ENCODE assay signal across 10 cellular contexts in genomic region chr11:126189109-126189929, GRCh38. TPM values are rescaled to one million over a fixed set of nuclear protein-coding genes. Genes with fewer than 3 reads are reported as not detected.
DNase-seq lines count a peak whose midpoint lies in the region; ATAC-seq and TF ChIP-seq lines count a peak whose summit lies in the region.
"Had no signal": no experiment of that assay in that cellular context is flagged by ENCODE, and none has a peak within 500 bp of the region (broad histone marks: within the 10 kb centered on the region; RNA-seq: fewer than 3 reads in every experiment).

No MANE protein-coding gene starts in this region.

- peaks cover 37% of the 10 kb centered on the region for H3K36me3 Mint-ChIP-seq in nephron (ENCODE audit: low read depth)
- H3K36me3 Mint-ChIP-seq in T-cell: peaks cover 20% of the 10 kb centered on the region
- peaks cover 5% of the 10 kb centered on the region for H3K36me3 Mint-ChIP-seq in activated CD8-positive, alpha-beta T cell treated with anti-CD3 and anti-CD28 coated beads, Interleukin-2, amount 10 ng/mL, durations not matched to agents 7 days and 5 days (ENCODE audit: low read depth)

- TF ChIP-seq CTCF in nephron (IDR thresholded peaks at IDR 0.05; ENCODE audit: unreplicated experiment in 3 of 3): no peak

- H3K27ac Mint-ChIP-seq in nephron: peak overlapping the region; percentile 21 to 38 (median 32)
- no peak overlapping the region for H3K27ac Mint-ChIP-seq in T-cell
- H3K27ac Mint-ChIP-seq in activated CD8-positive, alpha-beta T cell treated with anti-CD3 and anti-CD28 coated beads, Interleukin-2, amount 10 ng/mL, durations not matched to agents 7 days and 5 days: no peak overlapping the region

- no peak overlapping the region for H3K4me3 Mint-ChIP-seq in nephron
- H3K4me3 Mint-ChIP-seq in T-cell: no peak overlapping the region
- H3K4me3 Mint-ChIP-seq in activated CD8-positive, alpha-beta T cell treated with anti-CD3 and anti-CD28 coated beads, Interleukin-2, amount 10 ng/mL, durations not matched to agents 7 days and 5 days: no peak overlapping the region

- peak; percentile 57 for ATAC-seq in GM18861 (IDR thresholded peaks at IDR 0.05; ENCODE audit: unreplicated experiment)
- ATAC-seq in GM21528 (IDR thresholded peaks at IDR 0.05; ENCODE audit: low FRiP score, unreplicated experiment): peak; percentile 58
- ATAC-seq in HG03442 (IDR thresholded peaks at IDR 0.05; ENCODE audit: unreplicated experiment): peak; percentile 81
- no peak for ATAC-seq in T-cell (replicated peaks in 1 of 4)
- no peak for ATAC-seq in activated CD8-positive, alpha-beta T cell treated with anti-CD3 and anti-CD28 coated beads, Interleukin-2, amount 10 ng/mL, durations not matched to agents 7 days and 5 days

- no peak for DNase-seq in ACHN
- no peak for DNase-seq in NCI-H146 (lab: John Stamatoyannopoulos, UW)
- no peak for DNase-seq in T-cell
- no peak for DNase-seq in activated CD8-positive, alpha-beta T cell treated with anti-CD3 and anti-CD28 coated beads, Interleukin-2, amount 10 ng/mL, durations not matched to agents 7 days and 5 days
- DNase-seq: NCI-H82, T-helper 1 cell had no signal

- H3K4me1 Mint-ChIP-seq in nephron (peaks cover 42% of the 10 kb centered on the region), T-cell (peaks cover 0 to 2% (median 0%) of the 10 kb centered on the region in 3 donors)
- peaks cover 8% of the 10 kb centered on the region for H3K4me1 Mint-ChIP-seq in activated CD8-positive, alpha-beta T cell treated with anti-CD3 and anti-CD28 coated beads, Interleukin-2, amount 10 ng/mL, durations not matched to agents 7 days and 5 days (ENCODE audit: low read depth)

- in situ Hi-C loops in ACHN (cut with HindIII; ENCODE audit: low pct_ligation_motif_present, low pct_unique_long_range_greater_than_20kb, low sequenced_read_pairs): no loop called here

- H3K9me3 Mint-ChIP-seq in nephron (no peaks in the 10 kb centered on the region), T-cell (no peaks in the 10 kb centered on the region)
- H3K9me3 Mint-ChIP-seq in activated CD8-positive, alpha-beta T cell treated with anti-CD3 and anti-CD28 coated beads, Interleukin-2, amount 10 ng/mL, durations not matched to agents 7 days and 5 days (ENCODE audit: insufficient read depth): no peaks in the 10 kb centered on the region

- CTCF ChIA-PET in T-cell (lab: Charles Lee): interaction anchor here in 1 of 2 donors (0.7 to 0.8 kb wide), 2 partner anchors 268 to 620 kb away, joined by 3 read pairs; no protein-coding TSS in a partner anchor
- CTCF ChIA-PET in activated CD8-positive, alpha-beta T cell treated with anti-CD3 and anti-CD28 coated beads, Interleukin-2, amount 10 ng/mL, durations not matched to agents 7 days and 5 days (lab: Charles Lee): interaction anchor here (1.6 kb wide), 1 partner anchor 266 kb away, joined by 4 read pairs; no protein-coding TSS in a partner anchor

- POLR2A ChIA-PET in T-cell (lab: Charles Lee): no interaction called here
- POLR2A ChIA-PET in activated CD8-positive, alpha-beta T cell treated with anti-CD3 and anti-CD28 coated beads, Interleukin-2, amount 10 ng/mL, durations not matched to agents 7 days and 5 days (lab: Charles Lee): no interaction called here

- H3K27me3 Mint-ChIP-seq in nephron (ENCODE audit: low read depth): no peaks in the 10 kb centered on the region
- no peaks in the 10 kb centered on the region for H3K27me3 Mint-ChIP-seq in T-cell
- no peaks in the 10 kb centered on the region for H3K27me3 Mint-ChIP-seq in activated CD8-positive, alpha-beta T cell treated with anti-CD3 and anti-CD28 coated beads, Interleukin-2, amount 10 ng/mL, durations not matched to agents 7 days and 5 days (ENCODE audit: low read depth)

RNA-seq across cellular contexts. Expression of gene RPUSD4, which starts 22.1 kb away (rescaled TPM):
- total RNA-seq in T-cell: 10 to 100 TPM; 33.8 to 41.5 (median 40.2) TPM
- 10 to 100 TPM; 31.6 to 32.1 TPM for total RNA-seq in activated CD8-positive, alpha-beta T cell treated with anti-CD3 and anti-CD28 coated beads, Interleukin-2, amount 10 ng/mL, durations not matched to agents 7 days and 5 days

RNA-seq across cellular contexts. Expression of gene FAM118B, which starts 22.3 kb away (rescaled TPM):
- 10 to 100 TPM in 3 of 5 donors, 1 to 10 TPM in 2; 4.2 to 11.9 (median 11.0) TPM for total RNA-seq in T-cell
- 10 to 100 TPM; 11.8 to 12.8 TPM for total RNA-seq in activated CD8-positive, alpha-beta T cell treated with anti-CD3 and anti-CD28 coated beads, Interleukin-2, amount 10 ng/mL, durations not matched to agents 7 days and 5 days

Comparison
In these comparisons a context has a peak if more than half of its experiments do, and no peak if none do; other contexts are left out.
1. ATAC-seq: peak in GM18861 (single experiment), GM21528 (single experiment) and HG03442 (single experiment); none in T-cell (0 of 4) and activated CD8-positive, alpha-beta T cell treated with anti-CD3 and anti-CD28 coated beads, Interleukin-2, amount 10 ng/mL, durations not matched to agents 7 days and 5 days (single experiment).
2. H3K27ac Mint-ChIP-seq: peak in nephron (3 of 3); none in T-cell (0 of 2) and activated CD8-positive, alpha-beta T cell treated with anti-CD3 and anti-CD28 coated beads, Interleukin-2, amount 10 ng/mL, durations not matched to agents 7 days and 5 days (single experiment).